19 cellular contexts compared by ENCODE assay signal in the genomic region with DNA sequence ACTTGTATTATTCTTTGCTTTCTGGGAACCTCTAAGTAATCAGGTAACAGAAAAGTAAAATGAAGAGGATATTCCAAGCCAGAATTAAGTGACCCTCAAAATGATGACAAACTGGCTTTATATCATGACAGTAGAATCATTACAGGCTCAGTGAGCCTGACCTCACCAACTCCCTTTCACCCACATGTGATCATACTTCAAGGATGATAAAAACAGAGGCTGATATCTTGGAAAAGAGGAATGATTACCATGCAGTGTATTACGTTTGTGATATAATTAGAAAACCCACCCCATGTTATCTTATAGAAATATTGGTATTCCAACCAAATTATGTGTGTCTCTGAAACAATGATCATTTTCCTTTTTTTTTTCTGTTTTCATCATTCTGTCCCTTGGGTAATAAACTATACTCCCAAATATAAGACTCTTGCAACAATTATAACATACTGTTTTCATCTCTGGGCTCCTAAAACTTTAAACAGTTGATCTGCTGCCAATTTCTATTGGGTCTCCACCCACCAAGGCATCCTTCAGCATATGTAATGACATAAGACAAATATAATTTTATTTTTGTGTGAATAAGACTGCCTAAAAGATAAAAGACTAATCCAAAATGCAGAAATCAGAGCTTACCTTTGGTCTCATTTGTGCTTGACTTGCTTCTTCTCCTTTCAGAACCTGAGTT.
A peak's percentile ranks its signal among the peaks of the same experiment; 100 is the strongest.
DNase-seq lines count a peak whose midpoint lies in the region; TF ChIP-seq lines count a peak whose summit lies in the region.
"Had no signal": no experiment of that assay in that cellular context is flagged by ENCODE, and none has a peak within 500 bp of the region (broad histone marks: within the 10 kb centered on the region; RNA-seq: fewer than 3 reads in every experiment).

No MANE protein-coding gene starts in this region.

- H3K9me3 ChIP-seq in Karpas-422 (ENCODE audit: low read length), result no peaks in the 10 kb centered on the region
- no peaks in the 10 kb centered on the region for H3K9me3 ChIP-seq in stomach smooth muscle (ENCODE audit: control insufficient read depth in 2 of 2, low read length in 2 of 2)
- H3K9me3 ChIP-seq: BE2C had no signal

- no peaks in the 10 kb centered on the region for H4K20me1 ChIP-seq in Karpas-422 (ENCODE audit: insufficient read depth, low read depth, low read length)

- H3K4me3 Mint-ChIP-seq in brain, result peak overlapping the region in 1 of 5 experiments; percentile 15
- no peak overlapping the region for H3K4me3 Mint-ChIP-seq in glutamatergic neuron (ENCODE audit: unreplicated experiment)
- H3K4me3 Mint-ChIP-seq: activated naive CD4-positive, alpha-beta T cell treated with anti-CD3 and anti-CD28 coated beads, Interleukin-2, amount 10 ng/mL, durations not matched to agents 7 days and 5 days; naive thymus-derived CD8-positive, alpha-beta T cell had no signal

- H3K27me3 ChIP-seq in Karpas-422 (ENCODE audit: low read length) (no peaks in the 10 kb centered on the region), stomach smooth muscle (ENCODE audit: control insufficient read depth in 1 of 2, insufficient read depth in 2 of 2, low read length in 2 of 2) (no peaks in the 10 kb centered on the region)
- H3K27me3 ChIP-seq: BE2C had no signal

- H3K36me3 ChIP-seq in Karpas-422 (ENCODE audit: insufficient read depth, low read length), result peaks cover 82% of the 10 kb centered on the region
- peaks cover 17 to 37% of the 10 kb centered on the region in 2 donors for H3K36me3 ChIP-seq in stomach smooth muscle (ENCODE audit: control insufficient read depth in 2 of 2, insufficient read depth in 2 of 2, low read length in 2 of 2)

- peaks cover 49% of the 10 kb centered on the region for H3K4me1 Mint-ChIP-seq in brain
- H3K4me1 Mint-ChIP-seq in glutamatergic neuron (ENCODE audit: low read depth, unreplicated experiment), result peaks cover 6% of the 10 kb centered on the region
- H3K4me1 Mint-ChIP-seq: activated naive CD4-positive, alpha-beta T cell treated with anti-CD3 and anti-CD28 coated beads, Interleukin-2, amount 10 ng/mL, durations not matched to agents 7 days and 5 days; naive thymus-derived CD8-positive, alpha-beta T cell had no signal

- peak overlapping the region in 3 of 5 experiments; percentile 7 to 93 (median 70) for H3K27ac Mint-ChIP-seq in brain
- peak overlapping the region; percentile 8 for H3K27ac Mint-ChIP-seq in glutamatergic neuron (ENCODE audit: unreplicated experiment)
- H3K27ac Mint-ChIP-seq: activated naive CD4-positive, alpha-beta T cell treated with anti-CD3 and anti-CD28 coated beads, Interleukin-2, amount 10 ng/mL, durations not matched to agents 7 days and 5 days; naive thymus-derived CD8-positive, alpha-beta T cell had no signal

- peaks cover 98% of the 10 kb centered on the region for H3K4me1 ChIP-seq in Karpas-422 (ENCODE audit: low read length)
- H3K4me1 ChIP-seq in stomach smooth muscle (ENCODE audit: control insufficient read depth, insufficient read depth, low read length), result peaks cover 13% of the 10 kb centered on the region

- peaks cover 77% of the 10 kb centered on the region for H3K36me3 Mint-ChIP-seq in brain
- no peaks in the 10 kb centered on the region for H3K36me3 Mint-ChIP-seq in glutamatergic neuron (ENCODE audit: unreplicated experiment)
- H3K36me3 Mint-ChIP-seq: activated naive CD4-positive, alpha-beta T cell treated with anti-CD3 and anti-CD28 coated beads, Interleukin-2, amount 10 ng/mL, durations not matched to agents 7 days and 5 days; naive thymus-derived CD8-positive, alpha-beta T cell had no signal

- no peak overlapping the region for H3K9ac ChIP-seq in Karpas-422 (ENCODE audit: low read length)
- no peak overlapping the region for H3K9ac ChIP-seq in stomach smooth muscle (ENCODE audit: low read length in 2 of 2)

- H3K9me2 ChIP-seq in Karpas-422 (replicated peaks; ENCODE audit: insufficient read depth, low read length), result no peaks in the 10 kb centered on the region

- no peaks in the 10 kb centered on the region for H3K27me3 Mint-ChIP-seq in brain
- no peaks in the 10 kb centered on the region for H3K27me3 Mint-ChIP-seq in glutamatergic neuron (ENCODE audit: unreplicated experiment)
- H3K27me3 Mint-ChIP-seq: activated naive CD4-positive, alpha-beta T cell treated with anti-CD3 and anti-CD28 coated beads, Interleukin-2, amount 10 ng/mL, durations not matched to agents 7 days and 5 days; naive thymus-derived CD8-positive, alpha-beta T cell had no signal

- H3K27ac ChIP-seq in Karpas-422 (ENCODE audit: low read length) (peak overlapping the region; percentile 98), stomach smooth muscle (ENCODE audit: low read length) (peak overlapping the region; percentile 7)

- DNase-seq in Karpas-422, result no peak
- no peak for DNase-seq in glutamatergic neuron
- no peak for DNase-seq in NCI-H2171 treated with DMSO at 0.1 percent for 48 hours (lab: John Stamatoyannopoulos, UW)
- no peak for DNase-seq in OCI-M1 (lab: John Stamatoyannopoulos, UW)
- DNase-seq in ecto neural progenitor cell (ENCODE audit: low spot score), result no peak
- DNase-seq in AG08396 (ENCODE audit: low spot score), result no peak
- DNase-seq: activated CD4-positive, alpha-beta T cell treated with anti-CD3 and anti-CD28 coated beads for 48 hours; activated naive CD4-positive, alpha-beta T cell treated with anti-CD3 and anti-CD28 coated beads, Interleukin-2, amount 10 ng/mL, durations not matched to agents 7 days and 5 days; activated T-cell treated with anti-CD3 and anti-CD28 coated beads for 4 hours; BE2C; Calu3; effector memory CD4-positive, alpha-beta T cell; naive thymus-derived CD8-positive, alpha-beta T cell; NCI-H446; SHP77 treated with DMSO at 0.1 percent for 48 hours; T-helper 9 cell had no signal

- peaks cover 43% of the 10 kb centered on the region for H3K79me2 ChIP-seq in Karpas-422 (ENCODE audit: low read length)

- no peaks in the 10 kb centered on the region for H3K9me3 Mint-ChIP-seq in brain
- H3K9me3 Mint-ChIP-seq in glutamatergic neuron (ENCODE audit: unreplicated experiment), result no peaks in the 10 kb centered on the region
- H3K9me3 Mint-ChIP-seq: activated naive CD4-positive, alpha-beta T cell treated with anti-CD3 and anti-CD28 coated beads, Interleukin-2, amount 10 ng/mL, durations not matched to agents 7 days and 5 days; naive thymus-derived CD8-positive, alpha-beta T cell had no signal

- no peak overlapping the region for H2AFZ ChIP-seq in Karpas-422 (ENCODE audit: low read length)

- TF ChIP-seq CTCF in brain (conservative IDR thresholded peaks at IDR 0.05), result no peak
- TF ChIP-seq CTCF in glutamatergic neuron (IDR thresholded peaks at IDR 0.05; ENCODE audit: partially characterized antibody, unreplicated experiment), result no peak

- peak overlapping the region; percentile 14 for H3K4me2 ChIP-seq in Karpas-422 (ENCODE audit: low read depth, low read length, poor library complexity, severe bottlenecking)

- no peak overlapping the region for H3K4me3 ChIP-seq in Karpas-422 (ENCODE audit: low read length)
- no peak overlapping the region for H3K4me3 ChIP-seq in stomach smooth muscle (ENCODE audit: low read length in 2 of 2)
- H3K4me3 ChIP-seq: lung had no signal
